8 cellular contexts compared by ENCODE assay signal in the genomic region with DNA sequence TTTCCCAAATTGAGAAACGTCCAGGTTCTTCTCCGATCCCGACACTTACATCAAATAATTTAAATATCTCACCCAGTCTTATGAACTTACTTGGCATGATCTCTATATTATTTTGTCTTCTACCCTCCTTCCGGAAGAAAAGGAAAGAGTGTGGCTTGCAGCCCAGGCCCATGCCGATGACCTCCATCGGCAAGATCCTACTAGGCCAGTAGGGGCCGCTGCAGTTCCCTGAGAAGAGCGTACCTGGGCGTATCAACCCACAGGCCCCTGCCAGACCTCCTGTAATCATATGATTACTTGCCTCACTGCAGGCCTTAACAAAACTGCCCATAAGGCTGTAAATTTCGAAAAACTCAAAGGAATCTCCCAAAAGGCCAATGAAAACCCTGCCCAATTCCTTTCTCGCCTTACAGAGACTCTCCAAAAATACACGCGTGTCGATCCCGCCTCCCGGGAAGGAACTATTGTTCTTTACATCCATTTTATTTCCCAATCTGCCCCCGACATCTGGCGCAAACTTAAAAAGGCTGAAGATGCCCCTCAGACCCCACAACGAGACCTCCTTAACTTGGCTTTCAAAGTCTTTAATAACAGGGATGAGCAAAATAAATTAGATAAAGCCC.
DNase-seq lines count a peak whose midpoint lies in the region; ATAC-seq, FAIRE-seq and TF ChIP-seq lines count a peak whose summit lies in the region.

No MANE protein-coding gene starts in this region.

- no peaks in the 10 kb centered on the region for H3K9me1 ChIP-seq in endothelial cell of umbilical vein (replicated peaks; ENCODE audit: control insufficient read depth, extremely low read depth, insufficient read depth, low read length)

- H3K36me3 ChIP-seq in endothelial cell of umbilical vein (ENCODE audit: control insufficient read depth in 2 of 2, extremely low read depth in 1 of 2, insufficient read depth in 2 of 2, low read length in 2 of 2): no peaks in the 10 kb centered on the region
- H3K36me3 ChIP-seq in mucosa of rectum (ENCODE audit: control insufficient read depth in 2 of 2, insufficient read depth in 2 of 2, low read length in 2 of 2): no peaks in the 10 kb centered on the region

- intact Hi-C loops in endothelial cell of umbilical vein (cut with micrococcal nuclease): loop anchor here (1.0 to 10.0 kb wide), 2 partner anchors 79 to 279 kb away; no protein-coding TSS in a partner anchor

- dilution Hi-C loops in endothelial cell of umbilical vein (cut with MboI; ENCODE audit: extremely low pct_ligation_motif_present, low sequenced_read_pairs): no loop called here

- H3K9ac ChIP-seq in endothelial cell of umbilical vein (replicated peaks; ENCODE audit: extremely low read depth, insufficient read depth, low read length) (no peak overlapping the region), mucosa of rectum (ENCODE audit: low read depth in 1 of 2, low read length in 2 of 2) (peak overlapping the region; percentile 8 to 21)

- H3K79me2 ChIP-seq in endothelial cell of umbilical vein (ENCODE audit: control insufficient read depth, insufficient read depth, low read length): no peaks in the 10 kb centered on the region

- H3K27me3 ChIP-seq in endothelial cell of umbilical vein (ENCODE audit: control insufficient read depth in 2 of 2, insufficient read depth in 2 of 2, low read length in 2 of 2): no peaks in the 10 kb centered on the region
- no peaks in the 10 kb centered on the region for H3K27me3 ChIP-seq in mucosa of rectum (ENCODE audit: control insufficient read depth in 2 of 2, insufficient read depth in 2 of 2, low read length in 2 of 2)

- DNase-seq in GM03348 (ENCODE audit: low spot score): peak; percentile 91
- peak; percentile 40 for DNase-seq in NCI-H774 (lab: John Stamatoyannopoulos, UW)
- peak; percentile 40 to 65 (median 45) for DNase-seq in activated CD8-positive, alpha-beta memory T cell treated with anti-CD3 and anti-CD28 coated beads for 48 hours (ENCODE audit: low read depth in 2 of 3, low spot score in 2 of 3)
- peak; percentile 72 for DNase-seq in endothelial cell of umbilical vein (ENCODE audit: low read depth, low spot score)
- DNase-seq in stimulated activated CD8-positive, alpha-beta memory T cell treated with anti-CD3 and anti-CD28 coated beads, Interleukin-2, amount 100 ng/mL, for 48 hours (ENCODE audit: low read depth in 2 of 2): peak; percentile 69 to 76

- H3K9me3 ChIP-seq in endothelial cell of umbilical vein (replicated peaks; ENCODE audit: control insufficient read depth, insufficient read depth, low read length) (no peaks in the 10 kb centered on the region), mucosa of rectum (ENCODE audit: control insufficient read depth in 2 of 2, low read length in 2 of 2) (no peaks in the 10 kb centered on the region)

- H4K20me1 ChIP-seq in endothelial cell of umbilical vein (replicated peaks; ENCODE audit: control insufficient read depth, extremely low read depth, insufficient read depth, low read length): no peaks in the 10 kb centered on the region

- TF ChIP-seq CTCF in endothelial cell of umbilical vein (IDR thresholded peaks at IDR 0.05; ENCODE audit: extremely low read depth in 1 of 2, insufficient read depth in 1 of 2, low read depth in 1 of 2, low read length in 2 of 2): peak; percentile 84 to 89

- FAIRE-seq in endothelial cell of umbilical vein (lab: Jason Lieb, UNC): peak; percentile 88

- CTCF ChIA-PET in endothelial cell of umbilical vein (lab: Charles Lee): interaction anchor here (0.8 to 4.1 kb wide), 3 partner anchors 22 to 78 kb away, joined by 3 to 32 read pairs (median 4); no protein-coding TSS in a partner anchor

- BruUV-seq in endothelial cell of umbilical vein (replicated peaks; lab: Mats Ljungman, UMichigan): no TSS peak

- ATAC-seq in HG03196 (IDR thresholded peaks at IDR 0.05; ENCODE audit: unreplicated experiment) (peak; percentile 66), GM18505 (IDR thresholded peaks at IDR 0.05; ENCODE audit: unreplicated experiment) (no peak)

- H3K4me2 ChIP-seq in endothelial cell of umbilical vein (ENCODE audit: insufficient read depth, low read length): no peak overlapping the region

- peak overlapping the region; percentile 84 for H2AFZ ChIP-seq in endothelial cell of umbilical vein (ENCODE audit: low read depth, low read length)

- H3K4me1 ChIP-seq in endothelial cell of umbilical vein (ENCODE audit: control insufficient read depth, extremely low read depth, insufficient read depth, low read length): peaks cover 3% of the 10 kb centered on the region
- H3K4me1 ChIP-seq in mucosa of rectum (ENCODE audit: control insufficient read depth in 2 of 2, insufficient read depth in 2 of 2, low read length in 2 of 2): peaks cover 0 to 2% of the 10 kb centered on the region in 2 donors

- H3K4me3 ChIP-seq in endothelial cell of umbilical vein (replicated peaks in 1 of 3; ENCODE audit: insufficient read depth in 1 of 3, low read depth in 1 of 3, low read length in 3 of 3): no peak overlapping the region
- peak overlapping the region in 1 of 2 donors; percentile 28 for H3K4me3 ChIP-seq in mucosa of rectum (ENCODE audit: low read length in 2 of 2)

- H3K27ac ChIP-seq in endothelial cell of umbilical vein (ENCODE audit: insufficient read depth, low read depth, low read length): no peak overlapping the region
- H3K27ac ChIP-seq in mucosa of rectum (ENCODE audit: low read depth in 2 of 2, low read length in 2 of 2): no peak overlapping the region

- TF ChIP-seq POLR2A in endothelial cell of umbilical vein (IDR thresholded peaks at IDR 0.05; ENCODE audit: low read depth, low read length): no peak
- no peak for TF ChIP-seq POLR2A in GM18505 (IDR thresholded peaks at IDR 0.05; ENCODE audit: borderline replicate concordance, extremely low read depth, insufficient read depth, insufficient read length)

- POLR2A ChIA-PET in endothelial cell of umbilical vein (lab: Charles Lee): no interaction called here

TF ChIP-seq in endothelial cell of umbilical vein, 7 proteins besides CTCF, POLR2A, EP300 and RAD21:
- TF ChIP-seq JUN (IDR thresholded peaks at IDR 0.05; ENCODE audit: borderline replicate concordance, insufficient read depth, insufficient read length, low read depth) (no peak), EZH2 (IDR thresholded peaks at IDR 0.05; ENCODE audit: borderline replicate concordance, low read depth, low read length, severe bottlenecking) (no peak), POLR2AphosphoS5 (IDR thresholded peaks at IDR 0.05; ENCODE audit: insufficient read depth, low read depth, low read length) (no peak), GATA2 (IDR thresholded peaks at IDR 0.05; ENCODE audit: insufficient read depth, insufficient read length, low read depth, low read length) (no peak), MYC (IDR thresholded peaks at IDR 0.05; ENCODE audit: low read depth, low read length) (no peak), FOS (IDR thresholded peaks at IDR 0.05; ENCODE audit: borderline replicate concordance, insufficient read depth, low read length) (no peak)
- TF ChIP-seq, protein P1, sequence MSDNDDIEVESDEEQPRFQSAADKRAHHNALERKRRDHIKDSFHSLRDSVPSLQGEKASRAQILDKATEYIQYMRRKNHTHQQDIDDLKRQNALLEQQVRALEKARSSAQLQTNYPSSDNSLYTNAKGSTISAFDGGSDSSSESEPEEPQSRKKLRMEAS (IDR thresholded peaks at IDR 0.05; ENCODE audit: insufficient read depth, insufficient read length): no peak

Comparison
In these comparisons a context has a peak if more than half of its experiments do, and no peak if none do; other contexts are left out.
1. DNase-seq: peak in every context shown above with its lines; median percentile 91 in GM03348; 72 in stimulated activated CD8-positive, alpha-beta memory T cell treated with anti-CD3 and anti-CD28 coated beads, Interleukin-2, amount 100 ng/mL, for 48 hours; 72 in endothelial cell of umbilical vein; 45 in activated CD8-positive, alpha-beta memory T cell treated with anti-CD3 and anti-CD28 coated beads for 48 hours; 40 in NCI-H774.